Comparison of ENCODE assay signal across 1 cellular context in the genomic region with DNA sequence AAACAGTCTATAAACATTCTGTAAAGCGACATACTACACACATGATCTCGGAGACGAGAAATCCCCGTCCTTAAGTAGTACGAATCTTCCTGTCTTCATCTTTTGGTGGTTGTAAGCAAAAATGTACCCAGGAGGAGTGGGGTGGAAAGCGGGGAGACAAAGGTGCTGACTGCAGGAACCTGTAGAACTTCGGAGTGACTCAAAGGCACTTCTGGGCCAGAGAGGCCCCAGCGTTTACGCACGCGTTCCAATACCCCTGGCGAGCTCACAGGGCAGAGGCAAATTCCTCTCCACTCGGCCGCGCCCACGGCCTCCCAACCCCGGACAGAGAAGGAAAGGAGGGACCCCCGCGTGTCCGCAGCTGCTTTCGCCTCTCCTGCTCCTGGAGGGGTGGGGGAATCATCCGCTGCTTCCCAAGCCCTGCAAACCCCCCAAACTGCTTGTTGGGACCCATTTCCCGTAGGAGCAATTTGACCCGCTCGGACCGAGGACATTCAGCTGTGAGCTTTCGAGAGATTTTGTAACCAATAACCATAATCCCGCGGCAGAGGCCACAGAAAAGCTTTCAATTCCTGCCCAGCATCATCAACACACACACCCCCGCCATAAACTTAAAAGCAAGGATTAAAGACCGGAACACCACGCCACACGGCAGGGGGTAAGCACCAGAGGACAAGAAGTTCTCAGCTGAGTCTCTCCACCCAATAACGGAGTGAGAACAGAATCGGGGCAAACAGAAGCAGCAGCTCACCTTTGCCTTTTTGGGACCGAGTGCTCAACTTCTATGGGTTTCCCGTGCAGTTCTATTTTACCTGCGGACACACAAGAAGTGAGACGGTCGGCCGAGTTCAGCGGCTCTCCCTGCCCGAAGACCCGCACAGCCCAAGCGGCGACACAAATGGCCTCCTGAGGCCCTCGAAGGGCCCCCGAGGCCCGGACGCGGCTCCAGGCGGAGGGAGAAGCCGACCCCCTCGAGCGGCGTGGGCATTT.
TF ChIP-seq lines count a peak whose summit lies in the region.

No MANE protein-coding gene starts in this region.

TF ChIP-seq in HEK293, 187 proteins besides CTCF, POLR2A, EP300 and RAD21 (continued from another document):
- TF ChIP-seq, protein P1, sequence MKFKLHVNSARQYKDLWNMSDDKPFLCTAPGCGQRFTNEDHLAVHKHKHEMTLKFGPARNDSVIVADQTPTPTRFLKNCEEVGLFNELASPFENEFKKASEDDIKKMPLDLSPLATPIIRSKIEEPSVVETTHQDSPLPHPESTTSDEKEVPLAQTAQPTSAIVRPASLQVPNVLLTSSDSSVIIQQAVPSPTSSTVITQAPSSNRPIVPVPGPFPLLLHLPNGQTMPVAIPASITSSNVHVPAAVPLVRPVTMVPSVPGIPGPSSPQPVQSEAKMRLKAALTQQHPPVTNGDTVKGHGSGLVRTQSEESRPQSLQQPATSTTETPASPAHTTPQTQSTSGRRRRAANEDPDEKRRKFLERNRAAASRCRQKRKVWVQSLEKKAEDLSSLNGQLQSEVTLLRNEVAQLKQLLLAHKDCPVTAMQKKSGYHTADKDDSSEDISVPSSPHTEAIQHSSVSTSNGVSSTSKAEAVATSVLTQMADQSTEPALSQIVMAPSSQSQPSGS (tag by site-specific recombination; IDR thresholded peaks at IDR 0.05; ENCODE audit: low read depth), result no peak
- TF ChIP-seq ZNF426 (tag by site-specific recombination; IDR thresholded peaks at IDR 0.05) (no peak), ZNF148 (tag by site-specific recombination; IDR thresholded peaks at IDR 0.05; ENCODE audit: borderline replicate concordance) (no peak), WT1 (tag by site-specific recombination; IDR thresholded peaks at IDR 0.05) (no peak), ZNF211 (tag by site-specific recombination; IDR thresholded peaks at IDR 0.05; ENCODE audit: low read depth) (no peak), ZNF404 (tag by site-specific recombination; IDR thresholded peaks at IDR 0.05) (no peak), ZNF561 (tag by site-specific recombination; IDR thresholded peaks at IDR 0.05; ENCODE audit: borderline replicate concordance) (no peak), ZNF660 (tag by site-specific recombination; IDR thresholded peaks at IDR 0.05) (no peak), OSR2 (tag by site-specific recombination; IDR thresholded peaks at IDR 0.05) (peak; percentile 62; the same call in 1 of the 2 replicates)
- TF ChIP-seq, protein P2, sequence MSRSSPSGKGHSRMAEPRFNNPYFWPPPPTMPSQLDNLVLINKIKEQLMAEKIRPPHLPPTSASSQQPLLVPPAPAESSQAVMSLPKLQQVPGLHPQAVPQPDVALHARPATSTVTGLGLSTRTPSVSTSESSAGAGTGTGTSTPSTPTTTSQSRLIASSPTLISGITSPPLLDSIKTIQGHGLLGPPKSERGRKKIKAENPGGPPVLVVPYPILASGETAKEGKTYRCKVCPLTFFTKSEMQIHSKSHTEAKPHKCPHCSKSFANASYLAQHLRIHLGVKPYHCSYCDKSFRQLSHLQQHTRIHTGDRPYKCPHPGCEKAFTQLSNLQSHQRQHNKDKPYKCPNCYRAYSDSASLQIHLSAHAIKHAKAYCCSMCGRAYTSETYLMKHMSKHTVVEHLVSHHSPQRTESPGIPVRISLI (tag by site-specific recombination; IDR thresholded peaks at IDR 0.05), result no peak
- TF ChIP-seq, protein P3, sequence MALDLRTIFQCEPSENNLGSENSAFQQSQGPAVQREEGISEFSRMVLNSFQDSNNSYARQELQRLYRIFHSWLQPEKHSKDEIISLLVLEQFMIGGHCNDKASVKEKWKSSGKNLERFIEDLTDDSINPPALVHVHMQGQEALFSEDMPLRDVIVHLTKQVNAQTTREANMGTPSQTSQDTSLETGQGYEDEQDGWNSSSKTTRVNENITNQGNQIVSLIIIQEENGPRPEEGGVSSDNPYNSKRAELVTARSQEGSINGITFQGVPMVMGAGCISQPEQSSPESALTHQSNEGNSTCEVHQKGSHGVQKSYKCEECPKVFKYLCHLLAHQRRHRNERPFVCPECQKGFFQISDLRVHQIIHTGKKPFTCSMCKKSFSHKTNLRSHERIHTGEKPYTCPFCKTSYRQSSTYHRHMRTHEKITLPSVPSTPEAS (tag by site-specific recombination; IDR thresholded peaks at IDR 0.05), result no peak
